In genomic region chr17:58577696-58578095, GRCh38 we compare ENCODE assay signal across 8 cellular contexts.
DNase-seq lines count a peak whose midpoint lies in the region; ATAC-seq and TF ChIP-seq lines count a peak whose summit lies in the region.

No MANE protein-coding gene starts in this region.

- DNase-seq in CD8-positive, alpha-beta memory T cell = peak; percentile 15 to 64 (median 30)
- DNase-seq in HT-29 (ENCODE audit: low spot score) = peak; percentile 61
- DNase-seq in SJSA1 (ENCODE audit: low read depth in 1 of 2, low spot score in 2 of 2) = peak; percentile 51 to 73
- peak; percentile 45 for DNase-seq in activated naive CD4-positive, alpha-beta T cell treated with anti-CD3 and anti-CD28 coated beads, Interleukin-2, amount 50 U/mL, for 16 hours
- peak in 4 of 5 donors; percentile 30 to 56 (median 40) for DNase-seq in heart left ventricle
- peak; percentile 92 for DNase-seq in sciatic nerve (ENCODE audit: low spot score)

- H3K36me3 ChIP-seq in CD8-positive, alpha-beta memory T cell (ENCODE audit: insufficient read depth, low read length) = no peaks in the 10 kb centered on the region
- H3K36me3 ChIP-seq in SJSA1 = no peaks in the 10 kb centered on the region
- no peaks in the 10 kb centered on the region for H3K36me3 ChIP-seq in heart left ventricle

- whole genome bisulfite sequencing in heart left ventricle, 4 donors = 10 to 17% (median 13%) methylated on average over 7 of the region's 7 CpGs

- peak; percentile 43 to 72 (median 59) for TF ChIP-seq CTCF in heart left ventricle (IDR thresholded peaks at IDR 0.05)

- H3K4me3 Mint-ChIP-seq in CD8-positive, alpha-beta memory T cell = peak overlapping the region in 1 of 7 donors; percentile 29

- H3K4me1 Mint-ChIP-seq in CD8-positive, alpha-beta memory T cell = peaks cover 0 to 3% (median 0%) of the 10 kb centered on the region in 3 donors

- H3K4me3 ChIP-seq in CD8-positive, alpha-beta memory T cell (ENCODE audit: low read length) = no peak overlapping the region
- no peak overlapping the region for H3K4me3 ChIP-seq in SJSA1
- no peak overlapping the region for H3K4me3 ChIP-seq in heart left ventricle

- intact Hi-C loops in heart left ventricle (cut with DNase I) (loop anchor here in 6 of 10 donors (2.0 to 10.0 kb wide), 8 partner anchors 35 to 430 kb away; a partner anchor contains a TSS), sciatic nerve (cut with DNase I) (no loop called here)

- H3K36me3 Mint-ChIP-seq in CD8-positive, alpha-beta memory T cell = no peaks in the 10 kb centered on the region

- CTCF ChIA-PET in CD8-positive, alpha-beta memory T cell (lab: Charles Lee) = interaction anchor here (0.8 to 3.1 kb wide), 11 partner anchors 9 to 431 kb away, joined by 3 to 13 read pairs (median 7); no protein-coding TSS in a partner anchor

- TF ChIP-seq POLR2A in heart left ventricle (IDR thresholded peaks at IDR 0.05) = no peak

- H3K27me3 Mint-ChIP-seq in CD8-positive, alpha-beta memory T cell = peaks cover 3 to 5% of the 10 kb centered on the region in 2 donors

- no peaks in the 10 kb centered on the region for H3K4me1 ChIP-seq in CD8-positive, alpha-beta memory T cell (ENCODE audit: insufficient read depth, low read length)
- H3K4me1 ChIP-seq in SJSA1 (replicated peaks) (peaks cover 11% of the 10 kb centered on the region), heart left ventricle (peaks cover 0 to 12% (median 2%) of the 10 kb centered on the region in 12 donors)

- POLR2A ChIA-PET in CD8-positive, alpha-beta memory T cell (lab: Charles Lee) = no interaction called here

- no peak overlapping the region for H3K27ac ChIP-seq in CD8-positive, alpha-beta memory T cell (ENCODE audit: low read depth, low read length)
- H3K27ac ChIP-seq in SJSA1 = no peak overlapping the region
- H3K27ac ChIP-seq in heart left ventricle = no peak overlapping the region

- peaks cover 0 to 2% (median 0%) of the 10 kb centered on the region in 5 donors for H3K9me3 Mint-ChIP-seq in CD8-positive, alpha-beta memory T cell

- peak in 2 of 4 donors; percentile 30 to 31 for ATAC-seq in heart left ventricle
- peak; percentile 91 for ATAC-seq in sciatic nerve
- ATAC-seq in HG02973 (IDR thresholded peaks at IDR 0.05; ENCODE audit: unreplicated experiment) = no peak
- no peak for ATAC-seq in GM19328 (IDR thresholded peaks at IDR 0.05; ENCODE audit: unreplicated experiment)

- H3K27me3 ChIP-seq in CD8-positive, alpha-beta memory T cell (ENCODE audit: insufficient read depth, low read length, poor library complexity, severe bottlenecking) = no peaks in the 10 kb centered on the region
- H3K27me3 ChIP-seq in SJSA1 (replicated peaks) (peaks cover 5% of the 10 kb centered on the region; the same call in 1 of the 2 replicates), heart left ventricle (no peaks in the 10 kb centered on the region)

- H3K27ac Mint-ChIP-seq in CD8-positive, alpha-beta memory T cell = no peak overlapping the region

- H3K9me3 ChIP-seq in CD8-positive, alpha-beta memory T cell (ENCODE audit: low read length) = no peaks in the 10 kb centered on the region
- H3K9me3 ChIP-seq in SJSA1 (replicated peaks) (no peaks in the 10 kb centered on the region), heart left ventricle (no peaks in the 10 kb centered on the region)

Comparison
In these comparisons a context has a peak if more than half of its experiments do, and no peak if none do; other contexts are left out.
1. DNase-seq: peak in every context shown above with its lines; median percentile 92 in sciatic nerve; 62 in SJSA1; 61 in HT-29; 45 in activated naive CD4-positive, alpha-beta T cell treated with anti-CD3 and anti-CD28 coated beads, Interleukin-2, amount 50 U/mL, for 16 hours; 40 in heart left ventricle; 30 in CD8-positive, alpha-beta memory T cell.